Comparison of ENCODE assay signal across 18 cellular contexts in genomic region chr1:59779949-59780348, GRCh38. TPM values are rescaled to one million over a fixed set of nuclear protein-coding genes. Genes with fewer than 3 reads are reported as not detected.
A peak's percentile ranks its signal among the peaks of the same experiment; 100 is the strongest.
DNase-seq lines count a peak whose midpoint lies in the region; ATAC-seq and TF ChIP-seq lines count a peak whose summit lies in the region.
"Had no signal": no experiment of that assay in that cellular context is flagged by ENCODE, and none has a peak within 500 bp of the region (broad histone marks: within the 10 kb centered on the region; RNA-seq: fewer than 3 reads in every experiment).

No MANE protein-coding gene starts in this region.

- H3K27me3 ChIP-seq in Karpas-422 (ENCODE audit: low read length) (no peaks in the 10 kb centered on the region), WERI-Rb-1 (ENCODE audit: insufficient read depth, low read depth, severe bottlenecking) (no peaks in the 10 kb centered on the region)
- H3K27me3 ChIP-seq: adrenal gland, stomach had no signal

- ATAC-seq in HG03460 (IDR thresholded peaks at IDR 0.05; ENCODE audit: unreplicated experiment) = no peak
- ATAC-seq: activated T-cell treated with anti-CD3 and anti-CD28 coated beads, Interleukin-2, amount 50 U/mL, for 4 hours had no signal

- H3K4me1 Mint-ChIP-seq in neural crest cell = no peaks in the 10 kb centered on the region
- H3K4me1 Mint-ChIP-seq: activated CD4-positive, alpha-beta T cell treated with anti-CD3 and anti-CD28 coated beads, Interleukin-2, amount 10 ng/mL, durations not matched to agents 24 days and 14 days had no signal

- H3K4me1 ChIP-seq in Karpas-422 (ENCODE audit: low read length) = no peaks in the 10 kb centered on the region
- H3K4me1 ChIP-seq: adrenal gland had no signal

- no peaks in the 10 kb centered on the region for H3K27me3 Mint-ChIP-seq in neural crest cell (ENCODE audit: low read depth)
- H3K27me3 Mint-ChIP-seq: CD4-positive, alpha-beta T cell had no signal

- H3K27ac ChIP-seq in Karpas-422 (ENCODE audit: low read length) (no peak overlapping the region), WERI-Rb-1 (no peak overlapping the region)
- H3K27ac ChIP-seq: adrenal gland, PC-9, stomach had no signal

- H3K4me2 ChIP-seq in Karpas-422 (ENCODE audit: low read depth, low read length, poor library complexity, severe bottlenecking) = no peak overlapping the region
- H3K4me2 ChIP-seq: PC-9 had no signal

- no peak overlapping the region for H3K4me3 Mint-ChIP-seq in neural crest cell
- H3K4me3 Mint-ChIP-seq: activated CD4-positive, alpha-beta T cell treated with anti-CD3 and anti-CD28 coated beads, Interleukin-2, amount 10 ng/mL, durations not matched to agents 24 days and 14 days; activated T-cell treated with anti-CD3 and anti-CD28 coated beads, Interleukin-2, amount 50 U/mL, for 4 hours; CD4-positive, alpha-beta T cell had no signal

- H4K20me1 ChIP-seq in Karpas-422 (ENCODE audit: insufficient read depth, low read depth, low read length) = no peaks in the 10 kb centered on the region

- no peaks in the 10 kb centered on the region for H3K79me2 ChIP-seq in Karpas-422 (ENCODE audit: low read length)

- no peaks in the 10 kb centered on the region for H3K9me3 Mint-ChIP-seq in neural crest cell
- H3K9me3 Mint-ChIP-seq: activated CD4-positive, alpha-beta T cell treated with anti-CD3 and anti-CD28 coated beads, Interleukin-2, amount 10 ng/mL, durations not matched to agents 24 days and 14 days; activated T-cell treated with anti-CD3 and anti-CD28 coated beads, Interleukin-2, amount 50 U/mL, for 4 hours; CD4-positive, alpha-beta T cell had no signal

- H3K36me3 Mint-ChIP-seq in neural crest cell (ENCODE audit: low read depth) = peaks cover 2% of the 10 kb centered on the region

- peak; percentile 39 for TF ChIP-seq CTCF in WERI-Rb-1 (IDR thresholded peaks at IDR 0.05; ENCODE audit: low read depth, low read length)
- peak; percentile 48 for TF ChIP-seq CTCF in neural crest cell (conservative IDR thresholded peaks at IDR 0.05)

- no peak overlapping the region for H3K27ac Mint-ChIP-seq in neural crest cell (ENCODE audit: unreplicated experiment)
- H3K27ac Mint-ChIP-seq: activated CD4-positive, alpha-beta T cell treated with anti-CD3 and anti-CD28 coated beads, Interleukin-2, amount 10 ng/mL, durations not matched to agents 24 days and 14 days; CD4-positive, alpha-beta T cell had no signal

- H3K9me3 ChIP-seq in Karpas-422 (ENCODE audit: low read length) = no peaks in the 10 kb centered on the region
- no peaks in the 10 kb centered on the region for H3K9me3 ChIP-seq in WERI-Rb-1 (ENCODE audit: severe bottlenecking)
- H3K9me3 ChIP-seq: adrenal gland, stomach had no signal

- H3K4me3 ChIP-seq in Karpas-422 (ENCODE audit: low read length) (no peak overlapping the region), WERI-Rb-1 (ENCODE audit: low read depth, low read length) (no peak overlapping the region)
- H3K4me3 ChIP-seq: adrenal gland, PC-9, stomach had no signal

- DNase-seq in DMS 273 (lab: John Stamatoyannopoulos, UW; ENCODE audit: unreplicated experiment) (peak; percentile 42), DMS 273 treated with DMSO at 0.1 percent for 48 hours (lab: John Stamatoyannopoulos, UW) (no peak), Karpas-422 (peak; percentile 43), WERI-Rb-1 (peak; percentile 10), neural crest cell (ENCODE audit: low read depth, low spot score) (no peak), anterior cingulate cortex (lab: John Stamatoyannopoulos, UW) (no peak), NOMO-1 treated with dmso at 0.1 percent for 144 hours (lab: John Stamatoyannopoulos, UW; ENCODE audit: unreplicated experiment) (no peak)
- DNase-seq: 8988T; activated CD4-positive, alpha-beta T cell treated with anti-CD3 and anti-CD28 coated beads, Interleukin-2, amount 10 ng/mL, durations not matched to agents 24 days and 14 days; activated T-cell treated with anti-CD3 and anti-CD28 coated beads, Interleukin-2, amount 50 U/mL, for 4 hours; CD4-positive, alpha-beta T cell; cortex of kidney; GDM1; PC-9; stomach; T-helper 1 cell had no signal

- no peaks in the 10 kb centered on the region for H3K9me2 ChIP-seq in Karpas-422 (replicated peaks; ENCODE audit: insufficient read depth, low read length)

- H2AFZ ChIP-seq in Karpas-422 (ENCODE audit: low read length) = no peak overlapping the region
- H2AFZ ChIP-seq: PC-9 had no signal

- H3K9ac ChIP-seq in Karpas-422 (ENCODE audit: low read length) = no peak overlapping the region

- H3K36me3 ChIP-seq in Karpas-422 (ENCODE audit: insufficient read depth, low read length) (no peaks in the 10 kb centered on the region), WERI-Rb-1 (no peaks in the 10 kb centered on the region)
- H3K36me3 ChIP-seq: adrenal gland, stomach had no signal

RNA-seq across cellular contexts. Expression of gene HOOK1, which starts 34.8 kb away (rescaled TPM):
- not detected in 2 replicates for total RNA-seq in Karpas-422 (2014; rRNA removed; shearing (Covaris generic); ENCODE audit: low replicate concordance)
- total RNA-seq in neural crest cell = 2.1 TPM in 2 replicates

Comparison
In these comparisons a context has a peak if more than half of its experiments do, and no peak if none do; other contexts are left out.
1. DNase-seq: peak in DMS 273 (single experiment), Karpas-422 (single experiment) and WERI-Rb-1 (single experiment); none in DMS 273 treated with DMSO at 0.1 percent for 48 hours (single experiment), neural crest cell (single experiment), anterior cingulate cortex (0 of 58) and NOMO-1 treated with dmso at 0.1 percent for 144 hours (single experiment).